Comparison of ENCODE assay signal across 8 cellular contexts in the genomic region with DNA sequence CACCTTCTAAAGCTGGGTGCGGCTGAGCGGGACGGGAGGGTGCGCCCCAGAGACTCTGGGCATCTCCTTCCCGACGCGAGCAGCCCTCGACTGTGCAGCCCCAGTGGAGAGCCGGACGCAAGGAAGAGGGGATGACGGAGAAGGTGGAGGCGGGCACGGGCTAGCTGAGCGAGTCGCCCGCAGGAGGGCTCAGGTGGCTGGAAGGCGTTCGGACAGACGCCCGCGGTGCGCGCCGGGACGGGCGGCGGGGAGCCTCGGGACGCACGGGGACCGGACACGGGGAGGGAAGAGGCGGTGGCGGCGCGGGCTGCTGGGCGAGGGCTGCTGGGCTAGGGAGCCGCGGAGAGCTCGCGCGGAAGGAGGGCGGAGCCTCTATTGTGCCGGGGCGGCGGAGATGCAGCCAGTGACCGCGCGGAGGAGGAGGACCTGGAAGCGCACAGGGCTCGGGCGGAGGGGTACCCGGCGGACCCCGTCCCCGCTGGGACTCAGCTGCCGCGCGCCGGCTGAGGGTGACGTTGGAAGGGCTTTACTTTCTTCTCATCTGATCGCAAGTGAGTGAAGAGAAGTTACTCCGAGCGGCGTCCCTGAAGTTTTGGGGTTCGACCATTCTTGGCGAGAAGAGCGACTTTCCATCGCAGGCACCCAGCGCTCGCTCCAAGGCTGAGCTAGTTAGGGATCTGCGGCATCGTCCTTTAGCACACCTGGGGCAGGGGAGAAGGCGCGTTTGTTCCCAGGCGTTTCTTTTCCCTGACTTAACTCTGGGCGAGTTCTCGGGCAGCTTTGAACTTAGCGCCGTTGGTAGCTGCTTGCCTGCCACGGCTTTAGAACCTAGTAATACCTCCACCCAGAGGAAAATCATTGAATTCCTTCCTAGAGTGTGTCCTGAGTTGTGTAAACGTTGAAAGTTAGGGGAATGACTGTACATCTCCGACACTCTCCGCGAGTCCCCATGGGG. TPM values are rescaled to one million over a fixed set of nuclear protein-coding genes. Genes with fewer than 3 reads are reported as not detected.
A peak's percentile ranks its signal among the peaks of the same experiment; 100 is the strongest.
DNase-seq lines count a peak whose midpoint lies in the region; TF ChIP-seq lines count a peak whose summit lies in the region.

A gene (minus strand): TSS at position 323 of the 955 bp plus-strand sequence. CDS start 439 bp downstream, outside the sequence.

- H3K4me3 ChIP-seq in HUES6 (ENCODE audit: low read depth, low read length) = peak within 1 kb of the TSS; percentile 77
- H3K4me3 ChIP-seq in SJCRH30 = peak within 1 kb of the TSS; percentile 78
- peak within 1 kb of the TSS; percentile 40 to 66 for H3K4me3 ChIP-seq in neutrophil (ENCODE audit: low read depth in 1 of 2, low read length in 1 of 2)
- H3K4me3 ChIP-seq in transverse colon = peak within 1 kb of the TSS; percentile 37 to 64 (median 54)

- peaks cover 12% of the 10 kb centered on the region for H3K4me1 ChIP-seq in HUES6 (ENCODE audit: control insufficient read depth, insufficient read depth, low read length)
- H3K4me1 ChIP-seq in SJCRH30 = peaks cover 13% of the 10 kb centered on the region
- peaks cover 11 to 17% of the 10 kb centered on the region in 2 experiments for H3K4me1 ChIP-seq in neutrophil (ENCODE audit: control insufficient read depth in 1 of 2, insufficient read depth in 1 of 2, low read depth in 1 of 2, low read length in 1 of 2)
- H3K4me1 ChIP-seq in transverse colon = peaks cover 3 to 20% (median 14%) of the 10 kb centered on the region in 4 donors

- intact Hi-C loops in transverse colon (cut with DNase I; ENCODE audit: low total_unique reads) = loop anchor here (10.0 kb wide), 1 partner anchor 139 kb away; no protein-coding TSS in a partner anchor

- H3K9me3 ChIP-seq in HUES6 (ENCODE audit: control insufficient read depth, insufficient read depth, low read depth, low read length) (no peaks in the 10 kb centered on the region), SJCRH30 (replicated peaks) (no peaks in the 10 kb centered on the region), neutrophil (no peaks in the 10 kb centered on the region), transverse colon (no peaks in the 10 kb centered on the region)

- peak within 1 kb of the TSS; percentile 95 for H3K4me3 Mint-ChIP-seq in activated naive CD4-positive, alpha-beta T cell treated with anti-CD3 and anti-CD28 coated beads, Interleukin-2, amount 50 U/mL, for 24 hours
- H3K4me3 Mint-ChIP-seq in glutamatergic neuron (ENCODE audit: unreplicated experiment) = peak within 1 kb of the TSS; percentile 97

- peaks cover 10% of the 10 kb centered on the region for H3K4me1 Mint-ChIP-seq in activated naive CD4-positive, alpha-beta T cell treated with anti-CD3 and anti-CD28 coated beads, Interleukin-2, amount 50 U/mL, for 24 hours
- peaks cover 32% of the 10 kb centered on the region for H3K4me1 Mint-ChIP-seq in glutamatergic neuron (ENCODE audit: low read depth, unreplicated experiment)

- no peak for TF ChIP-seq EP300 in transverse colon (IDR thresholded peaks at IDR 0.05; ENCODE audit: low read depth)

- peaks cover 61% of the 10 kb centered on the region for H3K27me3 ChIP-seq in HUES6 (ENCODE audit: control insufficient read depth, insufficient read depth, low read length)
- no peaks in the 10 kb centered on the region for H3K27me3 ChIP-seq in SJCRH30
- peaks cover 76% of the 10 kb centered on the region for H3K27me3 ChIP-seq in neutrophil
- H3K27me3 ChIP-seq in transverse colon = peaks cover 21% of the 10 kb centered on the region

- in situ Hi-C loops in GM13976 (cut with MboI; ENCODE audit: low sequenced_read_pairs, unreplicated experiment) = loop anchor here (10.0 kb wide), 1 partner anchor 229 kb away; no protein-coding TSS in a partner anchor
- in situ Hi-C loops in transverse colon (cut with MboI; ENCODE audit: low pct_ligation_motif_present in 1 of 4, low pct_unique_long_range_greater_than_20kb in 1 of 4, low sequenced_read_pairs in 3 of 4) = loop anchor here in 1 of 4 donors (10.0 kb wide), 1 partner anchor 229 kb away; no protein-coding TSS in a partner anchor

- H3K27ac ChIP-seq in HUES6 (ENCODE audit: low read depth, low read length) (no peak within 1 kb of the TSS), SJCRH30 (peak within 1 kb of the TSS; percentile 75), neutrophil (no peak within 1 kb of the TSS), transverse colon (peak within 1 kb of the TSS; percentile 30 to 84 (median 68))

- peak within 1 kb of the TSS; percentile 69 for H3K27ac Mint-ChIP-seq in activated naive CD4-positive, alpha-beta T cell treated with anti-CD3 and anti-CD28 coated beads, Interleukin-2, amount 50 U/mL, for 24 hours
- H3K27ac Mint-ChIP-seq in glutamatergic neuron (ENCODE audit: unreplicated experiment) = peak within 1 kb of the TSS; percentile 97

- peaks cover 12% of the 10 kb centered on the region for H3K27me3 Mint-ChIP-seq in activated naive CD4-positive, alpha-beta T cell treated with anti-CD3 and anti-CD28 coated beads, Interleukin-2, amount 50 U/mL, for 24 hours
- peaks cover 8% of the 10 kb centered on the region for H3K27me3 Mint-ChIP-seq in glutamatergic neuron (ENCODE audit: unreplicated experiment)

- TF ChIP-seq POLR2A in transverse colon (IDR thresholded peaks at IDR 0.05) = peak; percentile 25

- WGBS in transverse colon (ENCODE audit: low coverage in 1 of 2), 2 donors = 1% methylated on average over 78 of the region's 85 CpGs; no CpG with 5 or more reads in 1 of the 2 donors

- peak within 1 kb of the TSS; percentile 16 for H3K9ac ChIP-seq in HUES6 (ENCODE audit: low read length)

- H3K36me3 ChIP-seq in HUES6 (ENCODE audit: control insufficient read depth, insufficient read depth, low read length) (no peaks in the 10 kb centered on the region), SJCRH30 (peaks cover 11% of the 10 kb centered on the region), neutrophil (no peaks in the 10 kb centered on the region), transverse colon (no peaks in the 10 kb centered on the region)

- no peak for TF ChIP-seq CTCF in GM13976 (IDR thresholded peaks at IDR 0.05; ENCODE audit: borderline replicate concordance, control extremely low read depth, extremely low read depth, insufficient read depth, missing control alignments)
- no peak for TF ChIP-seq CTCF in glutamatergic neuron (IDR thresholded peaks at IDR 0.05; ENCODE audit: partially characterized antibody, unreplicated experiment)
- no peak for TF ChIP-seq CTCF in neutrophil (IDR thresholded peaks at IDR 0.05)
- TF ChIP-seq CTCF in transverse colon (IDR thresholded peaks at IDR 0.05) = no peak

- no peaks in the 10 kb centered on the region for H3K36me3 Mint-ChIP-seq in activated naive CD4-positive, alpha-beta T cell treated with anti-CD3 and anti-CD28 coated beads, Interleukin-2, amount 50 U/mL, for 24 hours
- peaks cover 9% of the 10 kb centered on the region for H3K36me3 Mint-ChIP-seq in glutamatergic neuron (ENCODE audit: unreplicated experiment)

- peak; percentile 80 for DNase-seq in A172 (ENCODE audit: low spot score)
- peak; percentile 72 for DNase-seq in GM13976 (ENCODE audit: low spot score)
- DNase-seq in SJCRH30 = peak; percentile 79 to 83
- peak; percentile 86 for DNase-seq in glutamatergic neuron
- DNase-seq in transverse colon = peak; percentile 60

- H3K9me3 Mint-ChIP-seq in activated naive CD4-positive, alpha-beta T cell treated with anti-CD3 and anti-CD28 coated beads, Interleukin-2, amount 50 U/mL, for 24 hours = no peaks in the 10 kb centered on the region
- H3K9me3 Mint-ChIP-seq in glutamatergic neuron (ENCODE audit: unreplicated experiment) = peaks cover 19% of the 10 kb centered on the region

RNA-seq across cellular contexts. Expression of the gene that starts here (rescaled TPM):
- total RNA-seq in A172 (2014; rRNA removed; shearing (Covaris generic)) = 1.9 and 2.3 TPM in 2 replicates
- 39.7 and 40.0 TPM in 2 replicates for total RNA-seq in SJCRH30 (2014; rRNA removed; shearing (Covaris generic))
- total RNA-seq in glutamatergic neuron (ENCODE audit: unreplicated experiment) = 56.5 TPM
- total RNA-seq in transverse colon = 1 to 10 TPM; 1.6 to 5.2 (median 3.7) TPM

Comparison
In these comparisons a context has a peak if more than half of its experiments do, and no peak if none do; other contexts are left out.
1. H3K27ac ChIP-seq: peak in SJCRH30 (single experiment) and transverse colon (4 of 4); none in HUES6 (single experiment) and neutrophil (single experiment).
2. Peak in every context shown above with its lines, with median percentiles within 50 percentile points of each other: DNase-seq and H3K4me3 ChIP-seq.